In genomic region chr6:89970609-89971337, GRCh38 we compare ENCODE assay signal across 8 cellular contexts.
DNase-seq lines count a peak whose midpoint lies in the region; ATAC-seq and TF ChIP-seq lines count a peak whose summit lies in the region.

No MANE protein-coding gene starts in this region.

- H3K9me3 Mint-ChIP-seq in HFFc6 (no peaks in the 10 kb centered on the region), type B pancreatic cell (no peaks in the 10 kb centered on the region)

- no peak overlapping the region for H3K27ac Mint-ChIP-seq in HFFc6
- no peak overlapping the region for H3K27ac Mint-ChIP-seq in type B pancreatic cell

- no peak overlapping the region for H3K4me3 Mint-ChIP-seq in HFFc6
- no peak overlapping the region for H3K4me3 Mint-ChIP-seq in type B pancreatic cell

- no peaks in the 10 kb centered on the region for H3K36me3 Mint-ChIP-seq in HFFc6 (ENCODE audit: low read depth)
- H3K36me3 Mint-ChIP-seq in type B pancreatic cell: peaks cover 6% of the 10 kb centered on the region

- no peak overlapping the region for H3K4me3 ChIP-seq in cardiac fibroblast (replicated peaks in 1 of 2; ENCODE audit: low read depth in 2 of 2, low read length in 2 of 2)

- H3K27me3 Mint-ChIP-seq in HFFc6 (ENCODE audit: insufficient read depth) (peaks cover 2% of the 10 kb centered on the region; the same call in 1 of the 2 replicates), type B pancreatic cell (peaks cover 2% of the 10 kb centered on the region)

- no peaks in the 10 kb centered on the region for H3K4me1 Mint-ChIP-seq in HFFc6 (ENCODE audit: low read depth)
- peaks cover 6% of the 10 kb centered on the region for H3K4me1 Mint-ChIP-seq in type B pancreatic cell (ENCODE audit: unreplicated experiment)

- no peak for ATAC-seq in HG02610 (IDR thresholded peaks at IDR 0.05; ENCODE audit: unreplicated experiment)
- ATAC-seq in GM21390 (IDR thresholded peaks at IDR 0.05; ENCODE audit: unreplicated experiment): no peak

- DNase-seq in HFFc6 (peak; percentile 63), NOMO-1 (lab: John Stamatoyannopoulos, UW; ENCODE audit: unreplicated experiment in 2 of 2) (peak; percentile 51 to 70), cardiac fibroblast (ENCODE audit: low read depth in 2 of 2) (peak; percentile 59 to 65), kidney glomerular epithelial cell (lab: John Stamatoyannopoulos, UW) (peak; percentile 86), type B pancreatic cell (ENCODE audit: extremely low spot score, unreplicated experiment) (no peak)

- TF ChIP-seq CTCF in C4-2B (conservative IDR thresholded peaks at IDR 0.05) (peak; percentile 18), HFFc6 (IDR thresholded peaks at IDR 0.05) (peak; percentile 73), cardiac fibroblast (IDR thresholded peaks at IDR 0.05; ENCODE audit: low read depth, low read length) (peak; percentile 41), type B pancreatic cell (conservative IDR thresholded peaks at IDR 0.05) (peak; percentile 78)

- H3K27ac ChIP-seq in C4-2B: no peak overlapping the region

Comparison
In these comparisons a context has a peak if more than half of its experiments do, and no peak if none do; other contexts are left out.
1. CTCF ChIP-seq: peak in every context shown above with its lines; median percentile 78 in type B pancreatic cell; 73 in HFFc6; 41 in cardiac fibroblast; 18 in C4-2B.